ENCODE assay signal across 8 cellular contexts in genomic region chr5:137752873-137753226, GRCh38. TPM values are rescaled to one million over a fixed set of nuclear protein-coding genes. Genes with fewer than 3 reads are reported as not detected.
DNase-seq lines count a peak whose midpoint lies in the region; ATAC-seq and TF ChIP-seq lines count a peak whose summit lies in the region.

No MANE protein-coding gene starts in this region.

- H3K36me3 Mint-ChIP-seq in activated CD8-positive, alpha-beta T cell treated with anti-CD3 and anti-CD28 coated beads for 36 hours (ENCODE audit: low read depth) = peaks cover 44% of the 10 kb centered on the region

- H3K4me3 Mint-ChIP-seq in activated CD8-positive, alpha-beta T cell treated with anti-CD3 and anti-CD28 coated beads for 36 hours = peak overlapping the region; percentile 88

- peaks cover 59% of the 10 kb centered on the region for H4K20me1 ChIP-seq in DND-41 (ENCODE audit: insufficient read depth, low read length)

- H3K36me3 ChIP-seq in DND-41 (ENCODE audit: insufficient read depth, low read length) (peaks cover 36% of the 10 kb centered on the region), prostate gland (no peaks in the 10 kb centered on the region)

- in situ Hi-C loops in GM13976 (cut with MboI; ENCODE audit: low sequenced_read_pairs, unreplicated experiment) = no loop called here

- H3K4me1 ChIP-seq in DND-41 (ENCODE audit: insufficient read depth, low read length) = peaks cover 36% of the 10 kb centered on the region
- peaks cover 9% of the 10 kb centered on the region for H3K4me1 ChIP-seq in foreskin keratinocyte
- H3K4me1 ChIP-seq in prostate gland (replicated peaks) = no peaks in the 10 kb centered on the region

- H3K27ac Mint-ChIP-seq in activated CD8-positive, alpha-beta T cell treated with anti-CD3 and anti-CD28 coated beads for 36 hours = peak overlapping the region; percentile 99

- peaks cover 23% of the 10 kb centered on the region for H3K4me1 Mint-ChIP-seq in activated CD8-positive, alpha-beta T cell treated with anti-CD3 and anti-CD28 coated beads for 36 hours (ENCODE audit: low read depth)

- H3K27ac ChIP-seq in DND-41 (ENCODE audit: low read length) (peak overlapping the region; percentile 61), foreskin keratinocyte (peak overlapping the region; percentile 95), prostate gland (peak overlapping the region; percentile 99)

- CTCF ChIA-PET in activated CD8-positive, alpha-beta T cell treated with anti-CD3 and anti-CD28 coated beads for 36 hours (lab: Charles Lee) = interaction anchor here (0.9 to 2.6 kb wide), 7 partner anchors 11 to 599 kb away, joined by 3 to 30 read pairs (median 3); partner anchors contain the start of gene KDM3B

- TF ChIP-seq CTCF in DND-41 (IDR thresholded peaks at IDR 0.05; ENCODE audit: borderline replicate concordance, extremely low read depth, low read length, poor library complexity, severe bottlenecking) (no peak), foreskin keratinocyte (conservative IDR thresholded peaks at IDR 0.05) (no peak), prostate gland (IDR thresholded peaks at IDR 0.05) (no peak), GM13976 (IDR thresholded peaks at IDR 0.05; ENCODE audit: borderline replicate concordance, control extremely low read depth, extremely low read depth, insufficient read depth, missing control alignments) (no peak)
- TF ChIP-seq CTCF in activated CD8-positive, alpha-beta T cell treated with anti-CD3 and anti-CD28 coated beads for 36 hours (IDR thresholded peaks at IDR 0.05) = no peak

- peak overlapping the region; percentile 78 to 83 for H3K4me3 ChIP-seq in DND-41 (ENCODE audit: low read depth in 1 of 2, low read length in 2 of 2)
- peak overlapping the region; percentile 71 to 92 for H3K4me3 ChIP-seq in prostate gland

- 0% methylated on average over 6 of the region's 6 CpGs for whole genome bisulfite sequencing in prostate gland

- POLR2A ChIA-PET in activated CD8-positive, alpha-beta T cell treated with anti-CD3 and anti-CD28 coated beads for 36 hours (lab: Charles Lee) = interaction anchor here (0.7 to 3.3 kb wide), 7 partner anchors 11 to 136 kb away, joined by 3 to 43 read pairs (median 4); partner anchors contain the start of gene KLHL3

- H3K9me3 ChIP-seq in DND-41 (ENCODE audit: insufficient read depth, low read length, severe bottlenecking) (no peaks in the 10 kb centered on the region), prostate gland (no peaks in the 10 kb centered on the region)

- H3K27me3 Mint-ChIP-seq in activated CD8-positive, alpha-beta T cell treated with anti-CD3 and anti-CD28 coated beads for 36 hours = no peaks in the 10 kb centered on the region

- H3K27me3 ChIP-seq in DND-41 (ENCODE audit: insufficient read depth, low read length, poor library complexity) (no peaks in the 10 kb centered on the region), foreskin keratinocyte (no peaks in the 10 kb centered on the region), prostate gland (replicated peaks; ENCODE audit: insufficient read depth) (no peaks in the 10 kb centered on the region)

- no peak for TF ChIP-seq POLR2A in prostate gland (IDR thresholded peaks at IDR 0.05)

- ATAC-seq in DND-41 (ENCODE audit: insufficient read depth, low read depth) (no peak), foreskin keratinocyte (no peak), HG03342 (IDR thresholded peaks at IDR 0.05; ENCODE audit: unreplicated experiment) (no peak)
- ATAC-seq in activated CD8-positive, alpha-beta T cell treated with anti-CD3 and anti-CD28 coated beads for 36 hours = no peak

- peak overlapping the region; percentile 89 for H3K9ac ChIP-seq in DND-41 (ENCODE audit: low read depth, low read length)

- no peak overlapping the region for H2AFZ ChIP-seq in DND-41 (ENCODE audit: low read depth, low read length)

- intact Hi-C loops in activated CD8-positive, alpha-beta T cell treated with anti-CD3 and anti-CD28 coated beads for 36 hours (cut with micrococcal nuclease) = loop anchor here (2.0 kb wide), 1 partner anchor 16 kb away; the partner anchor contains the start of gene KLHL3
- intact Hi-C loops in prostate gland (cut with DNase I) = loop anchor here (5.0 kb wide), 1 partner anchor 49 kb away; no protein-coding TSS in a partner anchor
- intact Hi-C loops in posterior vena cava (cut with DNase I) = no loop called here

- DNase-seq in DND-41 (peak; percentile 54), Kasumi-1 (lab: John Stamatoyannopoulos, UW) (peak; percentile 64 to 69), foreskin keratinocyte (peak in 1 of 2 donors; percentile 4), prostate gland (ENCODE audit: low spot score) (peak; percentile 5), posterior vena cava (ENCODE audit: low spot score) (no peak), GM13976 (ENCODE audit: low spot score) (no peak)
- DNase-seq in activated CD8-positive, alpha-beta T cell treated with anti-CD3 and anti-CD28 coated beads for 36 hours = peak; percentile 59

- H3K4me2 ChIP-seq in DND-41 (ENCODE audit: insufficient read depth, low read length) = peak overlapping the region; percentile 87

- H3K79me2 ChIP-seq in DND-41 (ENCODE audit: insufficient read depth, low read length) = peaks cover 49% of the 10 kb centered on the region

- no peaks in the 10 kb centered on the region for H3K9me3 Mint-ChIP-seq in activated CD8-positive, alpha-beta T cell treated with anti-CD3 and anti-CD28 coated beads for 36 hours

RNA-seq across cellular contexts. Expression of gene HNRNPA0, which starts 1.3 kb away (rescaled TPM):
- 10 to 100 TPM; 32.8 to 33.1 TPM for total RNA-seq in activated CD8-positive, alpha-beta T cell treated with anti-CD3 and anti-CD28 coated beads for 36 hours
- 18.0 and 21.7 TPM in 2 replicates for total RNA-seq in foreskin keratinocyte
- polyA plus RNA-seq in foreskin keratinocyte = 28.2 and 30.0 TPM in 2 replicates
- total RNA-seq in prostate gland = 10 to 100 TPM; 11.0 to 17.4 TPM
- total RNA-seq in posterior vena cava = 10 to 100 TPM; 23.5 to 24.2 TPM

RNA-seq across cellular contexts. Expression of gene KLHL3, which starts 17.0 kb away (rescaled TPM):
- total RNA-seq in activated CD8-positive, alpha-beta T cell treated with anti-CD3 and anti-CD28 coated beads for 36 hours = 10 to 100 TPM in 1 of 2 experiments, 1 to 10 TPM in 1; 9.2 to 12.2 TPM
- total RNA-seq in foreskin keratinocyte = 1.7 and 2.0 TPM in 2 replicates
- 0.40 and 0.48 TPM in 2 replicates for polyA plus RNA-seq in foreskin keratinocyte
- 10 to 100 TPM in 1 of 2 donors, 1 to 10 TPM in 1; 1.8 to 14.0 TPM for total RNA-seq in prostate gland
- total RNA-seq in posterior vena cava = 10 to 100 TPM; 11.4 to 11.5 TPM

Comparison
In these comparisons a context has a peak if more than half of its experiments do, and no peak if none do; other contexts are left out.
1. DNase-seq: peak in DND-41 (single experiment), Kasumi-1 (2 of 2), activated CD8-positive, alpha-beta T cell treated with anti-CD3 and anti-CD28 coated beads for 36 hours (single experiment) and prostate gland (single experiment); none in posterior vena cava (single experiment) and GM13976 (single experiment).
2. intact Hi-C loops: an anchor here in activated CD8-positive, alpha-beta T cell treated with anti-CD3 and anti-CD28 coated beads for 36 hours (2.0 kb wide) and prostate gland (5.0 kb wide); none called in posterior vena cava.
3. Peak in every context shown above with its lines, with median percentiles within 50 percentile points of each other: H3K27ac ChIP-seq.